ENCODE assay signal across 8 cellular contexts in the genomic region with DNA sequence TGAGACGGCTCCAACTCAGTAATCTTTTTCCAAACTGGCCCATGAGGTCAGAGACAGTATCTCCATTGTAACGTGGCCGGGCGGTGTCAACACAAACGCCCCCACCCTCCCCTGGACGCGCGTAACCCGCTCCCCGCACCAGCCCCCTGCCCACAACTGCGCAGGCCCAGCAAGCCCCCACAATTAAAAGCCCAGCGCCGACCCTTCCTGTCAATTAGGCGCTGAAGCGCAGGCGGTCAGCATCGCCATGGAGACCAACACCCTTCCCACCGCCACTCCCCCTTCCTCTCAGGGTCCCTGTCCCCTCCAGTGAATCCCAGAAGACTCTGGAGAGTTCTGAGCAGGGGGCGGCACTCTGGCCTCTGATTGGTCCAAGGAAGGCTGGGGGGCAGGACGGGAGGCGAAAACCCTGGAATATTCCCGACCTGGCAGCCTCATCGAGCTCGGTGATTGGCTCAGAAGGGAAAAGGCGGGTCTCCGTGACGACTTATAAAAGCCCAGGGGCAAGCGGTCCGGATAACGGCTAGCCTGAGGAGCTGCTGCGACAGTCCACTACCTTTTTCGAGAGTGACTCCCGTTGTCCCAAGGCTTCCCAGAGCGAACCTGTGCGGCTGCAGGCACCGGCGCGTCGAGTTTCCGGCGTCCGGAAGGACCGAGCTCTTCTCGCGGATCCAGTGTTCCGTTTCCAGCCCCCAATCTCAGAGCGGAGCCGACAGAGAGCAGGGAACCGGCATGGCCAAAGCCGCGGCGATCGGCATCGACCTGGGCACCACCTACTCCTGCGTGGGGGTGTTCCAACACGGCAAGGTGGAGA. TPM values are rescaled to one million over a fixed set of nuclear protein-coding genes. Genes with fewer than 3 reads are reported as not detected.
DNase-seq lines count a peak whose midpoint lies in the region; ATAC-seq and TF ChIP-seq lines count a peak whose summit lies in the region.

A gene (plus strand): TSS at position 519 of the 814 bp plus-strand sequence. CDS start 214 bp downstream, at position 733.
A gene (minus strand): TSS at position 259 of the 814 bp plus-strand sequence. CDS start 3,311 bp downstream, outside the sequence.

- H3K9me3 ChIP-seq in HUES6 (ENCODE audit: control insufficient read depth, insufficient read depth, low read depth, low read length) = no peaks in the 10 kb centered on the region
- H3K9me3 ChIP-seq in naive thymus-derived CD4-positive, alpha-beta T cell (ENCODE audit: control insufficient read depth in 2 of 3, low read length in 3 of 3) = no peaks in the 10 kb centered on the region
- no peaks in the 10 kb centered on the region for H3K9me3 ChIP-seq in subcutaneous abdominal adipose tissue (ENCODE audit: control insufficient read depth in 5 of 5, low read length in 5 of 5)

- intact Hi-C loops in naive thymus-derived CD4-positive, alpha-beta T cell (cut with micrococcal nuclease) = loop anchor here (2.0 kb wide), 4 partner anchors 18 to 76 kb away; a partner anchor contains a TSS

- peaks cover 40% of the 10 kb centered on the region for H3K4me1 Mint-ChIP-seq in activated naive CD4-positive, alpha-beta T cell treated with anti-CD3 and anti-CD28 coated beads, Interleukin-2, amount 50 U/mL, for 24 hours
- peaks cover 7 to 44% (median 39%) of the 10 kb centered on the region in 7 donors for H3K4me1 Mint-ChIP-seq in naive thymus-derived CD4-positive, alpha-beta T cell

- H3K36me3 ChIP-seq in HUES6 (ENCODE audit: control insufficient read depth, insufficient read depth, low read length) (no peaks in the 10 kb centered on the region), subcutaneous abdominal adipose tissue (ENCODE audit: control insufficient read depth in 5 of 5, insufficient read depth in 5 of 5, low read length in 5 of 5) (no peaks in the 10 kb centered on the region)
- H3K36me3 ChIP-seq in naive thymus-derived CD4-positive, alpha-beta T cell (ENCODE audit: control insufficient read depth in 2 of 3, insufficient read depth in 3 of 3, low read length in 3 of 3) = peaks cover 0 to 19% (median 0%) of the 10 kb centered on the region in 3 experiments

- no peaks in the 10 kb centered on the region for H3K27me3 Mint-ChIP-seq in activated naive CD4-positive, alpha-beta T cell treated with anti-CD3 and anti-CD28 coated beads, Interleukin-2, amount 50 U/mL, for 24 hours
- no peaks in the 10 kb centered on the region for H3K27me3 Mint-ChIP-seq in naive thymus-derived CD4-positive, alpha-beta T cell

- no peak for TF ChIP-seq CTCF in foreskin fibroblast (IDR thresholded peaks at IDR 0.05; ENCODE audit: low read depth, low read length)

- POLR2A ChIA-PET in naive thymus-derived CD4-positive, alpha-beta T cell (lab: Charles Lee) = interaction anchor here (0.5 to 3.0 kb wide), 18 partner anchors 9 to 273 kb away, joined by 3 to 24 read pairs (median 5); a partner anchor contains a TSS

- peak within 1 kb of the TSS; percentile 86 for H3K9ac ChIP-seq in HUES6 (ENCODE audit: low read length)
- peak within 1 kb of the TSS; percentile 31 to 98 (median 81) for H3K9ac ChIP-seq in subcutaneous abdominal adipose tissue (ENCODE audit: low read length in 5 of 5)

- CTCF ChIA-PET in naive thymus-derived CD4-positive, alpha-beta T cell (lab: Charles Lee) = interaction anchor here (0.8 to 1.1 kb wide), 3 partner anchors 12 to 85 kb away, joined by 3 to 6 read pairs (median 4); a partner anchor contains a TSS

- DNase-seq in GM04504 (ENCODE audit: low read depth) (peak; percentile 95), RPMI8226 (peak; percentile 21), foreskin fibroblast (peak; percentile 96 to 98)
- DNase-seq in naive thymus-derived CD4-positive, alpha-beta T cell = peak in 6 of 9 donors; percentile 32 to 81 (median 42)

- peak; percentile 43 for ATAC-seq in naive thymus-derived CD4-positive, alpha-beta T cell
- ATAC-seq in GM18858 (IDR thresholded peaks at IDR 0.05; ENCODE audit: unreplicated experiment) = no peak

- peak within 1 kb of the TSS; percentile 87 for H3K4me3 Mint-ChIP-seq in activated naive CD4-positive, alpha-beta T cell treated with anti-CD3 and anti-CD28 coated beads, Interleukin-2, amount 50 U/mL, for 24 hours
- H3K4me3 Mint-ChIP-seq in naive thymus-derived CD4-positive, alpha-beta T cell = peak within 1 kb of the TSS; percentile 85 to 96 (median 94)

- peak within 1 kb of the TSS; percentile 73 for H3K27ac Mint-ChIP-seq in activated naive CD4-positive, alpha-beta T cell treated with anti-CD3 and anti-CD28 coated beads, Interleukin-2, amount 50 U/mL, for 24 hours
- peak within 1 kb of the TSS; percentile 86 to 93 (median 90) for H3K27ac Mint-ChIP-seq in naive thymus-derived CD4-positive, alpha-beta T cell

- H3K27ac ChIP-seq in HUES6 (ENCODE audit: low read depth, low read length) (peak within 1 kb of the TSS; percentile 85; the same call in 1 of the 2 replicates), subcutaneous abdominal adipose tissue (ENCODE audit: low read depth, low read length) (peak within 1 kb of the TSS; percentile 100)
- peak within 1 kb of the TSS; percentile 78 for H3K27ac ChIP-seq in naive thymus-derived CD4-positive, alpha-beta T cell (ENCODE audit: low read depth, low read length)

- no peaks in the 10 kb centered on the region for H3K9me3 Mint-ChIP-seq in activated naive CD4-positive, alpha-beta T cell treated with anti-CD3 and anti-CD28 coated beads, Interleukin-2, amount 50 U/mL, for 24 hours
- no peaks in the 10 kb centered on the region for H3K9me3 Mint-ChIP-seq in naive thymus-derived CD4-positive, alpha-beta T cell

- H3K36me3 Mint-ChIP-seq in activated naive CD4-positive, alpha-beta T cell treated with anti-CD3 and anti-CD28 coated beads, Interleukin-2, amount 50 U/mL, for 24 hours = no peaks in the 10 kb centered on the region
- peaks cover 4 to 18% (median 5%) of the 10 kb centered on the region in 5 donors for H3K36me3 Mint-ChIP-seq in naive thymus-derived CD4-positive, alpha-beta T cell

- H3K4me1 ChIP-seq in HUES6 (ENCODE audit: control insufficient read depth, insufficient read depth, low read length) (peaks cover 14% of the 10 kb centered on the region), subcutaneous abdominal adipose tissue (ENCODE audit: control insufficient read depth in 5 of 5, insufficient read depth in 5 of 5, low read length in 5 of 5) (peaks cover 13 to 41% (median 36%) of the 10 kb centered on the region in 5 donors)
- peaks cover 21 to 30% of the 10 kb centered on the region in 2 donors for H3K4me1 ChIP-seq in naive thymus-derived CD4-positive, alpha-beta T cell (ENCODE audit: control insufficient read depth in 2 of 2, insufficient read depth in 2 of 2, low read length in 2 of 2)

- H3K27me3 ChIP-seq in HUES6 (ENCODE audit: control insufficient read depth, insufficient read depth, low read length) (no peaks in the 10 kb centered on the region), subcutaneous abdominal adipose tissue (ENCODE audit: control insufficient read depth in 5 of 5, insufficient read depth in 4 of 5, low read length in 5 of 5) (no peaks in the 10 kb centered on the region)
- no peaks in the 10 kb centered on the region for H3K27me3 ChIP-seq in naive thymus-derived CD4-positive, alpha-beta T cell (ENCODE audit: control insufficient read depth in 2 of 2, insufficient read depth in 2 of 2, low read length in 2 of 2)

- H3K4me3 ChIP-seq in HUES6 (ENCODE audit: low read depth, low read length) (peak within 1 kb of the TSS; percentile 68), foreskin fibroblast (ENCODE audit: low read depth in 1 of 2, low read length in 2 of 2) (peak within 1 kb of the TSS; percentile 62 to 80), subcutaneous abdominal adipose tissue (ENCODE audit: low read depth in 1 of 5, low read length in 5 of 5) (peak within 1 kb of the TSS; percentile 62 to 84 (median 67))
- H3K4me3 ChIP-seq in naive thymus-derived CD4-positive, alpha-beta T cell (ENCODE audit: low read length) = peak within 1 kb of the TSS; percentile 68

RNA-seq across cellular contexts. Expression of the first gene that starts in this region (rescaled TPM):
- 100 to 1,000 TPM in 1 of 5 experiments, 10 to 100 TPM in 3, 1 to 10 TPM in 1; 6.7 to 125 (median 30.3) TPM for total RNA-seq in naive thymus-derived CD4-positive, alpha-beta T cell
- 10 to 100 TPM; 26.0 to 52.5 TPM for polyA plus RNA-seq in naive thymus-derived CD4-positive, alpha-beta T cell

RNA-seq across cellular contexts. Expression of the second gene that starts in this region (rescaled TPM):
- total RNA-seq in naive thymus-derived CD4-positive, alpha-beta T cell = 1 to 10 TPM; 3.3 to 5.5 (median 4.7) TPM
- polyA plus RNA-seq in naive thymus-derived CD4-positive, alpha-beta T cell = 1 to 10 TPM; 2.3 to 3.6 TPM

Comparison
In these comparisons a context has a peak if more than half of its experiments do, and no peak if none do; other contexts are left out.
1. DNase-seq: peak in every context shown above with its lines; median percentile 97 in foreskin fibroblast; 95 in GM04504; 42 in naive thymus-derived CD4-positive, alpha-beta T cell; 21 in RPMI8226.